Comparison of ENCODE assay signal across 1 cellular context in genomic region chr20:21096321-21097043, GRCh38.
TF ChIP-seq lines count a peak whose summit lies in the region.

No MANE protein-coding gene starts in this region.

TF ChIP-seq in H1, 55 proteins besides CTCF, POLR2A, EP300 and RAD21 (continued from another document):
- no peak for TF ChIP-seq CHD7 (IDR thresholded peaks at IDR 0.05; ENCODE audit: insufficient replicate concordance, low read length)
- no peak for TF ChIP-seq TCF12 (IDR thresholded peaks at IDR 0.05; ENCODE audit: low read depth, low read length)
- TF ChIP-seq FOSL1 (IDR thresholded peaks at IDR 0.05; ENCODE audit: insufficient read depth, low read depth, low read length): no peak
- no peak for TF ChIP-seq SRF (IDR thresholded peaks at IDR 0.05; ENCODE audit: low read depth, low read length)
